14 cellular contexts compared by ENCODE assay signal in genomic region chr2:229096667-229097066, GRCh38.
"Had no signal": no experiment of that assay in that cellular context is flagged by ENCODE, and none has a peak within 500 bp of the region (broad histone marks: within the 10 kb centered on the region; RNA-seq: fewer than 3 reads in every experiment).

No MANE protein-coding gene starts in this region.

- H3K9me3 ChIP-seq: esophagus muscularis mucosa, heart left ventricle, sigmoid colon, suprapubic skin had no signal

- H3K27ac ChIP-seq: esophagus muscularis mucosa, heart left ventricle, sigmoid colon, suprapubic skin had no signal

- H3K4me3 ChIP-seq: esophagus muscularis mucosa, heart left ventricle, sigmoid colon, suprapubic skin had no signal

- H3K4me1 ChIP-seq: esophagus muscularis mucosa, sigmoid colon, suprapubic skin had no signal

- H3K36me3 ChIP-seq: esophagus muscularis mucosa, heart left ventricle, sigmoid colon, suprapubic skin had no signal

- DNase-seq: activated CD4-positive, alpha-beta T cell treated with anti-CD3 and anti-CD28 coated beads, Interleukin-2, amount 50 U/mL, for 4 hours; activated CD4-positive, CD25-positive, alpha-beta regulatory T cell treated with anti-CD3 and anti-CD28 coated beads, Interleukin-2, amount 50 U/mL, for 72 hours; activated naive CD4-positive, alpha-beta T cell treated with Interleukin-2 at 50 U/mL for 16 hours; activated naive CD8-positive, alpha-beta T cell treated with anti-CD3 and anti-CD28 coated beads, Interleukin-2, amount 50 U/mL, for 24 hours; foreskin melanocyte; heart left ventricle; left ventricle myocardium superior; mesendoderm; sigmoid colon; stimulated activated CD4-positive, alpha-beta T cell treated with anti-CD3 and anti-CD28 coated beads, Interleukin-4, amount 100 ng/mL, for 1 hour; stimulated activated CD8-positive, alpha-beta memory T cell treated with anti-CD3 and anti-CD28 coated beads, Interleukin-4, amount 100 ng/mL, for 48 hours; stimulated activated naive CD8-positive, alpha-beta T cell treated with anti-CD3 and anti-CD28 coated beads, Interleukin-15, Interleukin-2, amounts not matched to agents 100 U/mL and 50 U/mL, for 24 hours had no signal

- H3K27me3 ChIP-seq: esophagus muscularis mucosa, heart left ventricle, sigmoid colon, suprapubic skin had no signal
